24 cellular contexts compared by ENCODE assay signal in genomic region chr9:135948873-135949665, GRCh38. TPM values are rescaled to one million over a fixed set of nuclear protein-coding genes. Genes with fewer than 3 reads are reported as not detected.
A peak's percentile ranks its signal among the peaks of the same experiment; 100 is the strongest.
DNase-seq lines count a peak whose midpoint lies in the region; ATAC-seq, FAIRE-seq and TF ChIP-seq lines count a peak whose summit lies in the region.
"Had no signal": no experiment of that assay in that cellular context is flagged by ENCODE, and none has a peak within 500 bp of the region (broad histone marks: within the 10 kb centered on the region; RNA-seq: fewer than 3 reads in every experiment).

No MANE protein-coding gene starts in this region.

- FAIRE-seq in K562 (lab: Jason Lieb, UNC): no peak
- FAIRE-seq: HTR-8/SVneo had no signal

- H4K20me1 ChIP-seq in K562 (replicated peaks; ENCODE audit: control insufficient read depth, insufficient read depth, low read length): peaks cover 28% of the 10 kb centered on the region; the same call in 1 of the 2 replicates

- TF ChIP-seq RAD21 in K562 (CRISPR knock-in tag; conservative IDR thresholded peaks at IDR 0.05 in 1 of 2, IDR thresholded peaks at IDR 0.05 in 1 of 2): no peak

- H3K27ac Mint-ChIP-seq in HFFc6: no peak overlapping the region
- no peak overlapping the region for H3K27ac Mint-ChIP-seq in CD8-positive, alpha-beta T cell
- H3K27ac Mint-ChIP-seq: T-helper 1 cell treated with Interleukin-12 subunit alpha and Interleukin-12 subunit beta and Interleukin-4 antibody, amounts not matched to agents 30 μg/mL and 1 μg/mL, for 36 hours had no signal

- peak overlapping the region; percentile 77 for H3K4me2 ChIP-seq in K562 (ENCODE audit: insufficient read depth, low read length)

- no peak overlapping the region for H3K4me3 ChIP-seq in K562
- no peak overlapping the region for H3K4me3 ChIP-seq in mesodermal cell (ENCODE audit: extremely low read depth, insufficient read depth, low read length, poor library complexity, severe bottlenecking)
- no peak overlapping the region for H3K4me3 ChIP-seq in skin epidermis
- H3K4me3 ChIP-seq in CD8-positive, alpha-beta T cell (ENCODE audit: low read depth, low read length): no peak overlapping the region
- H3K4me3 ChIP-seq in SJCRH30: no peak overlapping the region
- H3K4me3 ChIP-seq: heart right ventricle, lung, spleen had no signal

- peaks cover 92% of the 10 kb centered on the region for H3K79me2 ChIP-seq in K562 (ENCODE audit: control insufficient read depth, insufficient read depth, low read length)

- peaks cover 92% of the 10 kb centered on the region for H3K36me3 ChIP-seq in K562 (ENCODE audit: control insufficient read depth, insufficient read depth, low read length)
- peaks cover 75% of the 10 kb centered on the region for H3K36me3 ChIP-seq in mesodermal cell (ENCODE audit: control insufficient read depth, insufficient read depth, low read length)
- peaks cover 18% of the 10 kb centered on the region for H3K36me3 ChIP-seq in CD8-positive, alpha-beta T cell (ENCODE audit: insufficient read depth, low read length)
- peaks cover 53% of the 10 kb centered on the region for H3K36me3 ChIP-seq in SJCRH30

- H3K36me3 Mint-ChIP-seq in HFFc6 (ENCODE audit: low read depth): peaks cover 20% of the 10 kb centered on the region
- peaks cover 79% of the 10 kb centered on the region for H3K36me3 Mint-ChIP-seq in CD8-positive, alpha-beta T cell

- H2AFZ ChIP-seq in K562 (ENCODE audit: low read depth, low read length): no peak overlapping the region

- in situ Hi-C loops in K562 (cut with MboI): no loop called here

- H3K4me3 Mint-ChIP-seq in HFFc6: no peak overlapping the region; the same call in 1 of the 2 replicates
- no peak overlapping the region for H3K4me3 Mint-ChIP-seq in CD8-positive, alpha-beta T cell
- H3K4me3 Mint-ChIP-seq: CD4-positive, alpha-beta memory T cell; T-helper 1 cell treated with Interleukin-12 subunit alpha and Interleukin-12 subunit beta and Interleukin-4 antibody, amounts not matched to agents 30 μg/mL and 1 μg/mL, for 36 hours had no signal

- no peaks in the 10 kb centered on the region for H3K27me3 Mint-ChIP-seq in HFFc6 (ENCODE audit: insufficient read depth)
- no peaks in the 10 kb centered on the region for H3K27me3 Mint-ChIP-seq in CD8-positive, alpha-beta T cell (ENCODE audit: low read depth)
- H3K27me3 Mint-ChIP-seq: CD4-positive, alpha-beta memory T cell; naive B cell had no signal

- H3K9ac ChIP-seq in K562 (ENCODE audit: insufficient read depth in 1 of 2, low read depth in 2 of 2, low read length in 2 of 2): peak overlapping the region; percentile 62 to 81

- 58% methylated on average over 14 of the region's 14 CpGs for WGBS in K562 (ENCODE audit: insufficient coverage, low coverage, missing lambda C conversion rate)
- 94 to 96% methylated on average over 10 to 12 of the region's 14 CpGs for WGBS in mesodermal cell (ENCODE audit: insufficient coverage in 2 of 2), 2 experiments

- H3K9me1 ChIP-seq in K562 (ENCODE audit: control insufficient read depth, insufficient read depth, low read length): no peaks in the 10 kb centered on the region

- no TSS peak for BruUV-seq in K562 (replicated peaks; lab: Mats Ljungman, UMichigan)

- intact Hi-C loops in K562 (cut with micrococcal nuclease): no loop called here
- intact Hi-C loops in CD8-positive, alpha-beta T cell (cut with DNase I, micrococcal nuclease): no loop called here

- H3K9me3 Mint-ChIP-seq in HFFc6: no peaks in the 10 kb centered on the region
- H3K9me3 Mint-ChIP-seq in CD8-positive, alpha-beta T cell: no peaks in the 10 kb centered on the region
- H3K9me3 Mint-ChIP-seq: CD4-positive, alpha-beta memory T cell; naive B cell; T-helper 1 cell treated with Interleukin-12 subunit alpha and Interleukin-12 subunit beta and Interleukin-4 antibody, amounts not matched to agents 30 μg/mL and 1 μg/mL, for 36 hours had no signal

- TF ChIP-seq CTCF in HFFc6 (IDR thresholded peaks at IDR 0.05) (no peak), K562 (IDR thresholded peaks at IDR 0.05 in 2 of 3, conservative IDR thresholded peaks at IDR 0.05 in 1 of 3; ENCODE audit: insufficient read depth in 2 of 3, low read depth in 1 of 3, low read length in 3 of 3) (no peak)
- no peak for TF ChIP-seq CTCF in CD8-positive, alpha-beta T cell (IDR thresholded peaks at IDR 0.05)

- DNase-seq in HFFc6 (peak; percentile 5), K562 (ENCODE audit: extremely low read depth in 1 of 4, low spot score in 3 of 4) (no peak), SJCRH30 (no peak)
- no peak for DNase-seq in CD8-positive, alpha-beta T cell
- DNase-seq: activated CD4-positive, alpha-beta T cell treated with anti-CD3 and anti-CD28 coated beads, Interleukin-2, amount 50 U/mL, for 4 hours; activated naive CD4-positive, alpha-beta T cell treated with Interleukin-2 at 50 U/mL for 16 hours; anterior cingulate cortex; CD4-positive, alpha-beta memory T cell; DND-41; heart right ventricle; Kasumi-1; naive B cell; NCI-H1092 treated with DMSO at 0.1 percent for 48 hours; NCI-H2107; NCI-H526; SHP77; spleen; stimulated activated CD4-positive, alpha-beta T cell treated with anti-CD3 and anti-CD28 coated beads, Interleukin-4, amount 100 ng/mL, for 4 hours had no signal

- no peaks in the 10 kb centered on the region for H3K27me3 ChIP-seq in K562 (ENCODE audit: control insufficient read depth in 2 of 2, insufficient read depth in 2 of 2, low read length in 2 of 2)
- no peaks in the 10 kb centered on the region for H3K27me3 ChIP-seq in CD8-positive, alpha-beta T cell (ENCODE audit: insufficient read depth, low read length)
- no peaks in the 10 kb centered on the region for H3K27me3 ChIP-seq in SJCRH30
- H3K27me3 ChIP-seq: heart right ventricle, spleen had no signal

- H3K4me1 Mint-ChIP-seq in HFFc6 (ENCODE audit: low read depth): peaks cover 8% of the 10 kb centered on the region
- H3K4me1 Mint-ChIP-seq in CD8-positive, alpha-beta T cell (ENCODE audit: low read depth): no peaks in the 10 kb centered on the region

- no peaks in the 10 kb centered on the region for H3K9me3 ChIP-seq in K562 (replicated peaks; ENCODE audit: control insufficient read depth, insufficient read depth, low read depth, low read length)
- no peaks in the 10 kb centered on the region for H3K9me3 ChIP-seq in mesodermal cell (ENCODE audit: control insufficient read depth, low read length)
- H3K9me3 ChIP-seq in CD8-positive, alpha-beta T cell (ENCODE audit: low read length): no peaks in the 10 kb centered on the region
- no peaks in the 10 kb centered on the region for H3K9me3 ChIP-seq in SJCRH30 (replicated peaks)
- H3K9me3 ChIP-seq: heart right ventricle, spleen had no signal

- TF ChIP-seq POLR2A in K562 (conservative IDR thresholded peaks at IDR 0.05): no peak

- no peak for TF ChIP-seq EP300 in K562 (IDR thresholded peaks at IDR 0.05; ENCODE audit: low read length)

- H3K27ac ChIP-seq in K562 (ENCODE audit: extremely low read depth, low read depth, low read length): peak overlapping the region; percentile 91
- peak overlapping the region; percentile 78 for H3K27ac ChIP-seq in mesodermal cell (ENCODE audit: low read depth, low read length, severe bottlenecking)
- peak overlapping the region in 13 of 21 experiments; percentile 20 to 80 (median 65) for H3K27ac ChIP-seq in skin epidermis
- no peak overlapping the region for H3K27ac ChIP-seq in CD8-positive, alpha-beta T cell (ENCODE audit: low read depth, low read length)
- H3K27ac ChIP-seq in SJCRH30: no peak overlapping the region
- H3K27ac ChIP-seq: spleen had no signal

- CTCF ChIA-PET in K562 (lab: Yijun Ruan, JAX; ENCODE audit: low intra/inter-chr PET ratio): no interaction called here
- CTCF ChIA-PET in CD8-positive, alpha-beta T cell (lab: Charles Lee): no interaction called here

- ATAC-seq in K562 (no peak), GM21737 (IDR thresholded peaks at IDR 0.05; ENCODE audit: unreplicated experiment) (no peak)
- no peak for ATAC-seq in CD8-positive, alpha-beta T cell

- H3K4me1 ChIP-seq in K562 (replicated peaks in 1 of 2; ENCODE audit: control insufficient read depth in 2 of 2, insufficient read depth in 2 of 2, low read length in 2 of 2): peaks cover 50 to 84% of the 10 kb centered on the region in 2 experiments
- H3K4me1 ChIP-seq in mesodermal cell (ENCODE audit: control insufficient read depth, insufficient read depth, low read length, poor library complexity, severe bottlenecking): peaks cover 32% of the 10 kb centered on the region
- no peaks in the 10 kb centered on the region for H3K4me1 ChIP-seq in CD8-positive, alpha-beta T cell (ENCODE audit: insufficient read depth, low read length)
- H3K4me1 ChIP-seq in SJCRH30: peaks cover 18% of the 10 kb centered on the region
- H3K4me1 ChIP-seq: spleen had no signal

- POLR2A ChIA-PET in K562 (lab: Yijun Ruan, JAX): interaction anchor here (0.6 to 1.6 kb wide), 5 partner anchors 8 to 87 kb away, joined by 3 to 16 read pairs (median 5); partner anchors contain the start of gene UBAC1
- POLR2A ChIA-PET in CD8-positive, alpha-beta T cell (lab: Charles Lee): no interaction called here

RNA-seq across cellular contexts. Expression of gene UBAC1, which starts 12.1 kb away (rescaled TPM):
- total RNA-seq in HFFc6 (2021; fragmentation: NEBNext Ultra II Directional; extraction: Animal tissue kit (Norgen Biotek cat#: 25700)): 10 to 100 TPM; 27.9 to 33.6 (median 31.2) TPM
- 536 and 854 TPM in 2 replicates for total RNA-seq in K562 (2011; cell fraction: chromatin; rRNA removed; ENCODE audit: low replicate concordance)
- 552 and 553 TPM in 2 replicates for total RNA-seq in K562 (2011; cell fraction: nucleolus; rRNA removed)
- 447 and 492 TPM in 2 replicates for total RNA-seq in K562 (2011; cell fraction: nucleoplasm; rRNA removed)
- 399 and 504 TPM in 2 replicates for total RNA-seq in K562 (2014; rRNA removed)
- total RNA-seq in K562 (2014; rRNA removed; fragmentation: Illumina TruSeq; extraction: Trizol): 138 and 145 TPM in 2 replicates
- total RNA-seq in K562 (2015; rRNA removed; fragmentation: Illumina TruSeq; extraction: Trizol): 166 and 171 TPM in 2 replicates
- total RNA-seq in K562 (2021): 294 and 309 TPM in 2 replicates
- 385 and 395 TPM in 2 replicates for polyA plus RNA-seq in K562 (2011; rRNA removed)
- polyA plus RNA-seq in K562 (2011; cell fraction: cytosol; rRNA removed): 447 and 505 TPM in 2 replicates
- polyA plus RNA-seq in K562 (2011; cell fraction: nucleus; rRNA removed): 838 and 845 TPM in 2 replicates
- 178 and 239 TPM in 2 replicates for polyA plus RNA-seq in K562 (2012)
- 219 and 228 TPM in 2 replicates for polyA plus RNA-seq in K562 (2014; fragmentation: Illumina TruSeq; extraction: Trizol)
- 100 to 1,000 TPM in 1 of 2 experiments, 10 to 100 TPM in 1; 94.0 to 117 TPM for polyA plus RNA-seq in K562 (2014; fragmentation: Nextera tagmentation; extraction: Ambion mirVana)
- 381 and 405 TPM in 2 replicates for polyA plus RNA-seq in K562 (2014; rRNA removed)
- polyA minus RNA-seq in K562 (2011; rRNA and poly(A)+ RNA removed): 128 and 165 TPM in 2 replicates
- 110 and 129 TPM in 2 replicates for polyA minus RNA-seq in K562 (2011; cell fraction: cytosol; rRNA and poly(A)+ RNA removed)
- 120 and 171 TPM in 2 replicates for polyA minus RNA-seq in K562 (2011; cell fraction: nucleus; rRNA and poly(A)+ RNA removed)
- polyA plus RNA-seq in mesodermal cell (2013, experiment 1 of 2): 44.5 TPM
- 41.5 TPM for polyA plus RNA-seq in mesodermal cell (2013, experiment 2 of 2)
- total RNA-seq in CD8-positive, alpha-beta T cell: 10 to 100 TPM; 18.5 to 22.0 TPM
- total RNA-seq in SJCRH30 (2014; rRNA removed; shearing (Covaris generic)): 60.6 and 62.8 TPM in 2 replicates

RNA-seq across cellular contexts. Expression of gene CAMSAP1, which starts 41.7 kb away (rescaled TPM):
- 10 to 100 TPM; 14.9 to 22.8 (median 18.1) TPM for total RNA-seq in HFFc6 (2021; fragmentation: NEBNext Ultra II Directional; extraction: Animal tissue kit (Norgen Biotek cat#: 25700))
- 40.9 and 68.9 TPM in 2 replicates for total RNA-seq in K562 (2011; cell fraction: chromatin; rRNA removed; ENCODE audit: low replicate concordance)
- total RNA-seq in K562 (2011; cell fraction: nucleolus; rRNA removed): 21.5 and 22.4 TPM in 2 replicates
- total RNA-seq in K562 (2011; cell fraction: nucleoplasm; rRNA removed): 36.1 and 42.5 TPM in 2 replicates
- 18.1 and 23.4 TPM in 2 replicates for total RNA-seq in K562 (2014; rRNA removed)
- total RNA-seq in K562 (2014; rRNA removed; fragmentation: Illumina TruSeq; extraction: Trizol): 14.3 TPM in 2 replicates
- total RNA-seq in K562 (2015; rRNA removed; fragmentation: Illumina TruSeq; extraction: Trizol): 13.9 and 15.7 TPM in 2 replicates
- 28.8 and 32.8 TPM in 2 replicates for total RNA-seq in K562 (2021)
- polyA plus RNA-seq in K562 (2011; rRNA removed): 6.3 and 6.9 TPM in 2 replicates
- polyA plus RNA-seq in K562 (2011; cell fraction: cytosol; rRNA removed): 6.3 and 8.3 TPM in 2 replicates
- polyA plus RNA-seq in K562 (2011; cell fraction: nucleus; rRNA removed): 15.6 and 19.6 TPM in 2 replicates
- 10.6 and 11.9 TPM in 2 replicates for polyA plus RNA-seq in K562 (2012)
- polyA plus RNA-seq in K562 (2014; fragmentation: Illumina TruSeq; extraction: Trizol): 14.9 and 19.7 TPM in 2 replicates
- 1 to 10 TPM; 1.5 to 1.6 TPM for polyA plus RNA-seq in K562 (2014; fragmentation: Nextera tagmentation; extraction: Ambion mirVana)
- polyA plus RNA-seq in K562 (2014; rRNA removed): 10.0 and 11.3 TPM in 2 replicates
- 14.1 and 20.0 TPM in 2 replicates for polyA minus RNA-seq in K562 (2011; rRNA and poly(A)+ RNA removed)
- polyA minus RNA-seq in K562 (2011; cell fraction: cytosol; rRNA and poly(A)+ RNA removed): 42.2 and 76.3 TPM in 2 replicates
- 11.4 and 23.5 TPM in 2 replicates for polyA minus RNA-seq in K562 (2011; cell fraction: nucleus; rRNA and poly(A)+ RNA removed)
- polyA plus RNA-seq in mesodermal cell (2013, experiment 1 of 2): 24.2 TPM
- 19.2 TPM for polyA plus RNA-seq in mesodermal cell (2013, experiment 2 of 2)
- 10 to 100 TPM; 16.4 to 20.8 TPM for total RNA-seq in CD8-positive, alpha-beta T cell
- 34.4 and 42.3 TPM in 2 replicates for total RNA-seq in SJCRH30 (2014; rRNA removed; shearing (Covaris generic))

Comparison
In these comparisons a context has a peak if more than half of its experiments do, and no peak if none do; other contexts are left out.
1. H3K27ac ChIP-seq: peak in K562 (single experiment), mesodermal cell (single experiment) and skin epidermis (13 of 21); none in CD8-positive, alpha-beta T cell (single experiment) and SJCRH30 (single experiment).